In genomic region chr12:1810931-1811280, GRCh38 we compare ENCODE assay signal across 21 cellular contexts. TPM values are rescaled to one million over a fixed set of nuclear protein-coding genes. Genes with fewer than 3 reads are reported as not detected.
A peak's percentile ranks its signal among the peaks of the same experiment; 100 is the strongest.
DNase-seq lines count a peak whose midpoint lies in the region; ATAC-seq, FAIRE-seq and TF ChIP-seq lines count a peak whose summit lies in the region.
"Had no signal": no experiment of that assay in that cellular context is flagged by ENCODE, and none has a peak within 500 bp of the region (broad histone marks: within the 10 kb centered on the region; RNA-seq: fewer than 3 reads in every experiment).

No MANE protein-coding gene starts in this region.

- H3K9me3 ChIP-seq in HepG2 (ENCODE audit: low read length) (no peaks in the 10 kb centered on the region), right lobe of liver (no peaks in the 10 kb centered on the region), T-helper 17 cell (ENCODE audit: control insufficient read depth, low read length, poor library complexity, severe bottlenecking) (no peaks in the 10 kb centered on the region), upper lobe of right lung (no peaks in the 10 kb centered on the region), HAP-1 (no peaks in the 10 kb centered on the region)
- H3K9me3 ChIP-seq: BE2C, esophagus muscularis mucosa, left ventricle myocardium inferior, thoracic aorta had no signal

- peak overlapping the region; percentile 89 for H3K27ac Mint-ChIP-seq in T-helper 17 cell
- H3K27ac Mint-ChIP-seq in effector memory CD8-positive, alpha-beta T cell, result peak overlapping the region; percentile 86 to 88

- in situ Hi-C loops in HepG2 (cut with HindIII; ENCODE audit: extremely low pct_ligation_motif_present, low pct_unique_long_range_greater_than_20kb) (no loop called here), HAP-1 (cut with MboI; ENCODE audit: low sequenced_read_pairs) (no loop called here)

- CTCF ChIA-PET in HepG2 (lab: Yijun Ruan, JAX; ENCODE audit: low intra/inter-chr PET ratio, low total read pairs), result no interaction called here

- no peak for FAIRE-seq in HepG2 (lab: Jason Lieb, UNC)
- FAIRE-seq: GM12891 had no signal

- TF ChIP-seq EP300 in HepG2 (IDR thresholded peaks at IDR 0.05; ENCODE audit: low read depth in 2 of 2, low read length in 2 of 2) (no peak), HepG2 (CRISPR knock-in tag; IDR thresholded peaks at IDR 0.05; ENCODE audit: borderline replicate concordance) (no peak)

- no peaks in the 10 kb centered on the region for H3K9me3 Mint-ChIP-seq in effector memory CD8-positive, alpha-beta T cell

- TF ChIP-seq CTCF in HepG2 (CRISPR knock-in tag; IDR thresholded peaks at IDR 0.05) (no peak), right lobe of liver (IDR thresholded peaks at IDR 0.05) (no peak), upper lobe of right lung (IDR thresholded peaks at IDR 0.05) (no peak)

- H3K4me1 ChIP-seq in HepG2 (ENCODE audit: insufficient read depth, low read length) (peaks cover 99% of the 10 kb centered on the region), right lobe of liver (no peaks in the 10 kb centered on the region), upper lobe of right lung (peaks cover 6% of the 10 kb centered on the region), HAP-1 (no peaks in the 10 kb centered on the region)
- H3K4me1 ChIP-seq: BE2C had no signal

- peaks cover 17% of the 10 kb centered on the region for H3K27me3 Mint-ChIP-seq in T-helper 17 cell
- peaks cover 7 to 26% of the 10 kb centered on the region in 2 donors for H3K27me3 Mint-ChIP-seq in effector memory CD8-positive, alpha-beta T cell

- WGBS in HepG2 (ENCODE audit: low lambda C conversion rate), result 50% methylated on average over 7 of the region's 10 CpGs
- WGBS in right lobe of liver (ENCODE audit: insufficient coverage, low coverage, low lambda C conversion rate, missing lambda C conversion rate), result 70% methylated on average over 2 of the region's 10 CpGs

- peaks cover 32% of the 10 kb centered on the region for H3K4me1 Mint-ChIP-seq in T-helper 17 cell
- peaks cover 8 to 27% of the 10 kb centered on the region in 2 donors for H3K4me1 Mint-ChIP-seq in effector memory CD8-positive, alpha-beta T cell (ENCODE audit: low read depth in 2 of 2)

- intact Hi-C loops in HepG2 (cut with micrococcal nuclease; ENCODE audit: unreplicated experiment) (no loop called here), right lobe of liver (cut with DNase I) (no loop called here), upper lobe of right lung (cut with DNase I) (no loop called here)

- peak overlapping the region; percentile 79 for H3K9ac ChIP-seq in HepG2 (ENCODE audit: insufficient read depth, low read depth, low read length)

- POLR2A ChIA-PET in HepG2 (lab: Yijun Ruan, JAX), result interaction anchor here (1.2 to 5.7 kb wide), 3 partner anchors 10 to 27 kb away, joined by 4 to 31 read pairs (median 15); no protein-coding TSS in a partner anchor

- H3K27me3 ChIP-seq in HepG2 (ENCODE audit: control insufficient read depth in 1 of 2, insufficient read depth in 2 of 2, low read length in 2 of 2) (no peaks in the 10 kb centered on the region), right lobe of liver (no peaks in the 10 kb centered on the region), upper lobe of right lung (no peaks in the 10 kb centered on the region), HAP-1 (ENCODE audit: low read depth) (no peaks in the 10 kb centered on the region; the same call in 1 of the 2 replicates)
- H3K27me3 ChIP-seq: BE2C, esophagus muscularis mucosa had no signal

- peak overlapping the region; percentile 89 for H3K4me2 ChIP-seq in HepG2 (ENCODE audit: low read depth, low read length)

- BruUV-seq in HepG2 (replicated peaks; lab: Mats Ljungman, UMichigan), result no TSS peak

- H3K79me2 ChIP-seq in HepG2 (ENCODE audit: insufficient read depth, low read length), result peaks cover 4% of the 10 kb centered on the region

- H2AFZ ChIP-seq in HepG2 (ENCODE audit: low read length), result no peak overlapping the region

- no peak for TF ChIP-seq POLR2A in HepG2 (IDR thresholded peaks at IDR 0.05; ENCODE audit: insufficient read depth in 1 of 2, low read depth in 2 of 2, low read length in 2 of 2)
- TF ChIP-seq POLR2A in right lobe of liver (IDR thresholded peaks at IDR 0.05), result no peak

- H4K20me1 ChIP-seq in HepG2 (ENCODE audit: insufficient read depth, low read length), result no peaks in the 10 kb centered on the region

- H3K36me3 ChIP-seq in HepG2 (replicated peaks in 1 of 2; ENCODE audit: control insufficient read depth in 1 of 2, insufficient read depth in 2 of 2, low read length in 2 of 2) (no peaks in the 10 kb centered on the region), right lobe of liver (no peaks in the 10 kb centered on the region), upper lobe of right lung (no peaks in the 10 kb centered on the region), HAP-1 (replicated peaks) (no peaks in the 10 kb centered on the region)
- H3K36me3 ChIP-seq: BE2C, esophagus muscularis mucosa, left ventricle myocardium inferior, thoracic aorta had no signal

- DNase-seq in HepG2 (ENCODE audit: low spot score) (no peak), right lobe of liver (no peak), T-helper 17 cell (no peak), upper lobe of right lung (no peak), HAP-1 (ENCODE audit: low spot score in 2 of 2) (no peak), glomerular visceral epithelial cell (ENCODE audit: extremely low spot score) (no peak)
- DNase-seq in effector memory CD8-positive, alpha-beta T cell, result no peak
- DNase-seq: BE2C, HCEC 1CT, left ventricle myocardium inferior, NCI-H2081 treated with DMSO at 0.1 percent for 48 hours, NCI-H510A, SW 1271 had no signal

- peak overlapping the region; percentile 90 for H3K4me3 Mint-ChIP-seq in T-helper 17 cell
- peak overlapping the region; percentile 66 to 84 for H3K4me3 Mint-ChIP-seq in effector memory CD8-positive, alpha-beta T cell

- peak overlapping the region; percentile 63 to 80 (median 79); a peak in 5 of 6 replicates for H3K4me3 ChIP-seq in HepG2 (replicated peaks in 1 of 3; ENCODE audit: insufficient read depth in 1 of 3, low read depth in 2 of 3, low read length in 3 of 3)
- H3K4me3 ChIP-seq in right lobe of liver, result no peak overlapping the region
- peak overlapping the region; percentile 26 for H3K4me3 ChIP-seq in upper lobe of right lung
- H3K4me3 ChIP-seq in HAP-1, result no peak overlapping the region
- H3K4me3 ChIP-seq: esophagus muscularis mucosa, left ventricle myocardium inferior, thoracic aorta had no signal

- H3K36me3 Mint-ChIP-seq in T-helper 17 cell (ENCODE audit: low read depth), result peaks cover 2% of the 10 kb centered on the region
- H3K36me3 Mint-ChIP-seq in effector memory CD8-positive, alpha-beta T cell (ENCODE audit: insufficient read depth), result no peaks in the 10 kb centered on the region

- peak overlapping the region; percentile 75 for H3K27ac ChIP-seq in HepG2 (ENCODE audit: extremely low read length, insufficient read depth, low read length)
- H3K27ac ChIP-seq in right lobe of liver, result no peak overlapping the region
- H3K27ac ChIP-seq in upper lobe of right lung, result no peak overlapping the region
- H3K27ac ChIP-seq: left ventricle myocardium inferior, RWPE1, VCaP had no signal

- ATAC-seq in HepG2 (no peak), right lobe of liver (no peak), T-helper 17 cell (no peak), upper lobe of right lung (no peak)
- ATAC-seq in effector memory CD8-positive, alpha-beta T cell (replicated peaks), result no peak

- no peak for TF ChIP-seq RAD21 in HepG2 (CRISPR knock-in tag; IDR thresholded peaks at IDR 0.05)

TF ChIP-seq in HepG2, 621 proteins besides CTCF, POLR2A, EP300 and RAD21 (continues in another document):
- TF ChIP-seq POLR2G (IDR thresholded peaks at IDR 0.05; ENCODE audit: low read depth, low read length) (no peak), ZNF839 (CRISPR knock-in tag; IDR thresholded peaks at IDR 0.05; ENCODE audit: borderline replicate concordance) (no peak), TOPORS (CRISPR knock-in tag; IDR thresholded peaks at IDR 0.05) (no peak), ZNF468 (CRISPR knock-in tag; IDR thresholded peaks at IDR 0.05) (no peak), AGO2 (optimal IDR thresholded peaks at IDR 0.05; ENCODE audit: low read depth, low read length) (peak; percentile 85), ZNF333 (CRISPR knock-in tag; IDR thresholded peaks at IDR 0.05; ENCODE audit: borderline replicate concordance) (0 out of 2 replicates have a peak, but pooled peaks have one; percentile 14)

RNA-seq across cellular contexts. Expression of gene LRTM2, which starts 9.5 kb away (rescaled TPM):
- total RNA-seq in HepG2 (2016; rRNA removed; fragmentation: Illumina TruSeq; extraction: Trizol), result not detected in 2 replicates
- not detected in 2 replicates for total RNA-seq in HepG2 (2016; cell fraction: cytosol; rRNA removed; fragmentation: Illumina TruSeq; extraction: Trizol; ENCODE audit: low read depth)
- not detected in 2 replicates for total RNA-seq in HepG2 (2016; cell fraction: insoluble cytoplasmic fraction; rRNA removed; fragmentation: Illumina TruSeq; extraction: Trizol)
- total RNA-seq in HepG2 (2016; cell fraction: membrane; rRNA removed; fragmentation: Illumina TruSeq; extraction: Trizol), result not detected in 2 replicates
- total RNA-seq in HepG2 (2016; cell fraction: nucleus; rRNA removed; fragmentation: Illumina TruSeq; extraction: Trizol), result not detected in 2 replicates
- polyA plus RNA-seq in HepG2 (2011; rRNA removed), result 0.09 and 0.17 TPM in 2 replicates
- 0.09 TPM in 2 replicates for polyA plus RNA-seq in HepG2 (2011; cell fraction: cytosol; rRNA removed)
- polyA plus RNA-seq in HepG2 (2011; cell fraction: nucleus; rRNA removed), result 0.39 and 0.76 TPM in 2 replicates
- polyA plus RNA-seq in HepG2 (2012), result 0.16 and 0.17 TPM in 2 replicates
- polyA plus RNA-seq in HepG2 (2016; cell fraction: cytosol; fragmentation: Illumina TruSeq; extraction: Trizol; ENCODE audit: low read depth), result not detected in 2 replicates
- not detected in 2 replicates for polyA plus RNA-seq in HepG2 (2016; cell fraction: insoluble cytoplasmic fraction; fragmentation: Illumina TruSeq; extraction: Trizol; ENCODE audit: low read depth)
- polyA plus RNA-seq in HepG2 (2016; cell fraction: membrane; fragmentation: Illumina TruSeq; extraction: Trizol; ENCODE audit: low read depth), result not detected in 2 replicates
- polyA plus RNA-seq in HepG2 (2016; cell fraction: nucleus; fragmentation: Illumina TruSeq; extraction: Trizol; ENCODE audit: insufficient read depth, low read depth), result not detected in 2 replicates
- 0.40 TPM in 1 of 2 replicates, not detected in the other for polyA minus RNA-seq in HepG2 (2011; rRNA and poly(A)+ RNA removed; ENCODE audit: low replicate concordance)
- not detected in 2 replicates for polyA minus RNA-seq in HepG2 (2011; cell fraction: cytosol; rRNA and poly(A)+ RNA removed)
- polyA minus RNA-seq in HepG2 (2011; cell fraction: nucleus; rRNA and poly(A)+ RNA removed), result not detected in 2 replicates
- not detected for total RNA-seq in right lobe of liver
- not detected for total RNA-seq in T-helper 17 cell
- total RNA-seq in upper lobe of right lung, result not detected
- total RNA-seq: glomerular endothelial cell, left ventricle myocardium inferior, posterior vena cava, skeletal muscle tissue, thoracic aorta had no signal

Comparison
In these comparisons a context has a peak if more than half of its experiments do, and no peak if none do; other contexts are left out.
1. H3K4me3 ChIP-seq: peak in HepG2 (3 of 3) and upper lobe of right lung (single experiment); none in right lobe of liver (0 of 3) and HAP-1 (single experiment).